ENCODE assay signal across 40 cellular contexts in genomic region chr17:4887581-4887980, GRCh38. TPM values are rescaled to one million over a fixed set of nuclear protein-coding genes. Genes with fewer than 3 reads are reported as not detected.
"Had no signal": no experiment of that assay in that cellular context is flagged by ENCODE, and none has a peak within 500 bp of the region (broad histone marks: within the 10 kb centered on the region; RNA-seq: fewer than 3 reads in every experiment).

No MANE protein-coding gene starts in this region.

- H3K4me1 ChIP-seq: adrenal gland, body of pancreas, breast epithelium had no signal

- FAIRE-seq: astrocyte, TTC549 had no signal

- H3K4me3 ChIP-seq: adrenal gland, body of pancreas, breast epithelium had no signal

- H3K27ac ChIP-seq: adrenal gland, body of pancreas, brain microvascular endothelial cell, breast epithelium, VCaP had no signal

- H3K9me3 Mint-ChIP-seq: activated B cell treated with CpG ODN at 0.5 μM for 24 hours; activated CD4-positive, alpha-beta memory T cell treated with anti-CD3 and anti-CD28 coated beads for 36 hours; activated CD4-positive, alpha-beta T cell treated with anti-CD3 and anti-CD28 coated beads, Interleukin-2, amount 10 ng/mL, durations not matched to agents 24 days and 14 days; activated CD8-positive, alpha-beta T cell treated with anti-CD3 and anti-CD28 coated beads for 36 hours; activated naive CD4-positive, alpha-beta T cell treated with anti-CD3 and anti-CD28 coated beads for 36 hours; activated naive CD4-positive, alpha-beta T cell treated with anti-CD3 and anti-CD28 coated beads, Interleukin-2, amount 50 U/mL, for 72 hours; activated naive CD8-positive, alpha-beta T cell treated with anti-CD3 and anti-CD28 coated beads for 36 hours; activated T-cell treated with anti-CD3 and anti-CD28 coated beads, Interleukin-2, amount 50 U/mL, for 4 hours; activated T-cell treated with anti-CD3 and anti-CD28 coated beads, Interleukin-2, amount 50 U/mL, for 72 hours; activated T-helper 1 cell treated with anti-CD3 and anti-CD28 coated beads, Interleukin-12 subunit alpha, Interleukin-12 subunit beta, Interleukin-2, Interleukin-4 antibody, amounts not matched to agents 30 ng/mL and 10 ng/mL and 1 ng/mL, durations not matched to agents 14 hours and 24 hours and 36 hours; activated T-helper 17 cell treated with anti-CD3 and anti-CD28 coated beads, Interleukin-2, amount 50 U/mL, for 72 hours; T-helper 1 cell treated with Interleukin-12 subunit alpha and Interleukin-12 subunit beta and Interleukin-4 antibody, amounts not matched to agents 30 μg/mL and 1 μg/mL, for 36 hours; T-helper 2 cell treated with Interferon-gamma antibody and Interleukin-4, amounts not matched to agents 5 μg/mL and 100 μg/mL, for 36 hours had no signal

- DNase-seq: activated B cell treated with CpG ODN at 0.5 μM for 24 hours; activated CD4-positive, alpha-beta memory T cell treated with anti-CD3 and anti-CD28 coated beads for 36 hours; activated CD4-positive, alpha-beta T cell treated with anti-CD3 and anti-CD28 coated beads for 4 hours; activated CD4-positive, alpha-beta T cell treated with anti-CD3 and anti-CD28 coated beads, Interleukin-2, amount 10 ng/mL, durations not matched to agents 24 days and 14 days; activated CD4-positive, alpha-beta T cell treated with anti-CD3 and anti-CD28 coated beads, Interleukin-2, amount 50 U/mL, for 1 hour; activated CD4-positive, alpha-beta T cell treated with anti-CD3 and anti-CD28 coated beads, Interleukin-2, amount 50 U/mL, for 4 hours; activated CD4-positive, CD25-positive, alpha-beta regulatory T cell treated with anti-CD3 and anti-CD28 coated beads, Interleukin-2, amount 50 U/mL, for 72 hours; activated CD8-positive, alpha-beta memory T cell treated with anti-CD3 and anti-CD28 coated beads, Interleukin-2, amount 50 U/mL, for 4 hours; activated CD8-positive, alpha-beta T cell treated with anti-CD3 and anti-CD28 coated beads for 36 hours; activated effector memory CD4-positive, alpha-beta T cell treated with anti-CD3 and anti-CD28 coated beads, Interleukin-2, amount 50 U/mL, for 16 hours; activated gamma-delta T cell treated with Interleukin-2 at 50 U/mL for 16 hours; activated naive CD4-positive, alpha-beta T cell; activated naive CD4-positive, alpha-beta T cell treated with anti-CD3 and anti-CD28 coated beads for 36 hours; activated naive CD4-positive, alpha-beta T cell treated with anti-CD3 and anti-CD28 coated beads, Interleukin-2, amount 50 U/mL, for 16 hours; activated naive CD8-positive, alpha-beta T cell treated with anti-CD3 and anti-CD28 coated beads for 36 hours; activated T-cell treated with anti-CD3 and anti-CD28 coated beads for 4 hours; activated T-cell treated with anti-CD3 and anti-CD28 coated beads, Interleukin-2, amount 50 U/mL, for 1 hour; activated T-cell treated with anti-CD3 and anti-CD28 coated beads, Interleukin-2, amount 50 U/mL, for 4 hours; activated T-cell treated with anti-CD3 and anti-CD28 coated beads, Interleukin-2, amount 50 U/mL, for 72 hours; adrenal gland; amniotic stem cell; aorta; body of pancreas; brain microvascular endothelial cell; central memory CD4-positive, alpha-beta T cell; T-helper 1 cell; T-helper 2 cell; T-helper 9 cell had no signal

- H3K9me3 ChIP-seq: adrenal gland, body of pancreas, breast epithelium had no signal

- H3K27ac Mint-ChIP-seq: activated B cell treated with CpG ODN at 0.5 μM for 24 hours; activated CD4-positive, alpha-beta memory T cell treated with anti-CD3 and anti-CD28 coated beads for 36 hours; activated CD4-positive, alpha-beta T cell treated with anti-CD3 and anti-CD28 coated beads, Interleukin-2, amount 10 ng/mL, durations not matched to agents 24 days and 14 days; activated CD8-positive, alpha-beta T cell treated with anti-CD3 and anti-CD28 coated beads for 36 hours; activated naive CD4-positive, alpha-beta T cell treated with anti-CD3 and anti-CD28 coated beads for 36 hours; activated T-cell treated with anti-CD3 and anti-CD28 coated beads, Interleukin-2, amount 50 U/mL, for 72 hours; activated T-helper 1 cell treated with anti-CD3 and anti-CD28 coated beads, Interleukin-12 subunit alpha, Interleukin-12 subunit beta, Interleukin-2, Interleukin-4 antibody, amounts not matched to agents 30 ng/mL and 10 ng/mL and 1 ng/mL, durations not matched to agents 14 hours and 24 hours and 36 hours; T-helper 1 cell treated with Interleukin-12 subunit alpha and Interleukin-12 subunit beta and Interleukin-4 antibody, amounts not matched to agents 30 μg/mL and 1 μg/mL, for 36 hours; T-helper 2 cell treated with Interferon-gamma antibody and Interleukin-4, amounts not matched to agents 5 μg/mL and 100 μg/mL, for 36 hours had no signal

- ATAC-seq: activated CD8-positive, alpha-beta T cell treated with anti-CD3 and anti-CD28 coated beads for 36 hours; activated naive CD4-positive, alpha-beta T cell treated with anti-CD3 and anti-CD28 coated beads, Interleukin-2, amount 50 U/mL, for 72 hours; activated T-cell treated with anti-CD3 and anti-CD28 coated beads, Interleukin-2, amount 50 U/mL, for 4 hours; activated T-cell treated with anti-CD3 and anti-CD28 coated beads, Interleukin-2, amount 50 U/mL, for 72 hours; activated T-helper 17 cell treated with anti-CD3 and anti-CD28 coated beads, Interleukin-2, amount 50 U/mL, for 72 hours; body of pancreas had no signal

- H3K36me3 Mint-ChIP-seq: activated naive CD4-positive, alpha-beta T cell treated with anti-CD3 and anti-CD28 coated beads, Interleukin-2, amount 50 U/mL, for 72 hours had no signal

- H3K4me1 Mint-ChIP-seq: activated CD4-positive, alpha-beta T cell treated with anti-CD3 and anti-CD28 coated beads, Interleukin-2, amount 10 ng/mL, durations not matched to agents 24 days and 14 days; activated naive CD8-positive, alpha-beta T cell treated with anti-CD3 and anti-CD28 coated beads for 36 hours; activated T-helper 17 cell treated with anti-CD3 and anti-CD28 coated beads, Interleukin-2, amount 50 U/mL, for 72 hours had no signal

- H3K27me3 ChIP-seq: adrenal gland, body of pancreas, brain microvascular endothelial cell, breast epithelium had no signal

- H3K4me3 Mint-ChIP-seq: activated B cell treated with CpG ODN at 0.5 μM for 24 hours; activated CD4-positive, alpha-beta memory T cell treated with anti-CD3 and anti-CD28 coated beads for 36 hours; activated CD4-positive, alpha-beta T cell treated with anti-CD3 and anti-CD28 coated beads, Interleukin-2, amount 10 ng/mL, durations not matched to agents 24 days and 14 days; activated CD8-positive, alpha-beta T cell treated with anti-CD3 and anti-CD28 coated beads for 36 hours; activated naive CD4-positive, alpha-beta T cell treated with anti-CD3 and anti-CD28 coated beads for 36 hours; activated naive CD8-positive, alpha-beta T cell treated with anti-CD3 and anti-CD28 coated beads for 36 hours; activated T-cell treated with anti-CD3 and anti-CD28 coated beads, Interleukin-2, amount 50 U/mL, for 4 hours; activated T-cell treated with anti-CD3 and anti-CD28 coated beads, Interleukin-2, amount 50 U/mL, for 72 hours; activated T-helper 1 cell treated with anti-CD3 and anti-CD28 coated beads, Interleukin-12 subunit alpha, Interleukin-12 subunit beta, Interleukin-2, Interleukin-4 antibody, amounts not matched to agents 30 ng/mL and 10 ng/mL and 1 ng/mL, durations not matched to agents 14 hours and 24 hours and 36 hours; activated T-helper 17 cell treated with anti-CD3 and anti-CD28 coated beads, Interleukin-2, amount 50 U/mL, for 72 hours; T-helper 1 cell treated with Interleukin-12 subunit alpha and Interleukin-12 subunit beta and Interleukin-4 antibody, amounts not matched to agents 30 μg/mL and 1 μg/mL, for 36 hours; T-helper 2 cell treated with Interferon-gamma antibody and Interleukin-4, amounts not matched to agents 5 μg/mL and 100 μg/mL, for 36 hours had no signal

RNA-seq across cellular contexts. Expression of gene GP1BA, which starts 44.5 kb away (rescaled TPM):
- total RNA-seq: activated B cell treated with CpG ODN at 0.5 μM for 24 hours; activated CD4-positive, alpha-beta memory T cell treated with anti-CD3 and anti-CD28 coated beads for 36 hours; activated CD4-positive, alpha-beta T cell treated with anti-CD3 and anti-CD28 coated beads, Interleukin-2, amount 10 ng/mL, durations not matched to agents 24 days and 14 days; activated CD8-positive, alpha-beta memory T cell treated with anti-CD3 and anti-CD28 coated beads for 36 hours; activated CD8-positive, alpha-beta T cell treated with anti-CD3 and anti-CD28 coated beads for 36 hours; activated naive CD4-positive, alpha-beta T cell treated with anti-CD3 and anti-CD28 coated beads for 36 hours; activated naive CD4-positive, alpha-beta T cell treated with anti-CD3 and anti-CD28 coated beads, Interleukin-2, amount 50 U/mL, for 72 hours; activated naive CD8-positive, alpha-beta T cell treated with anti-CD3 and anti-CD28 coated beads for 36 hours; activated T-helper 1 cell treated with anti-CD3 and anti-CD28 coated beads, Interleukin-12 subunit alpha, Interleukin-12 subunit beta, Interleukin-2, Interleukin-4 antibody, amounts not matched to agents 30 ng/mL and 10 ng/mL and 1 ng/mL, durations not matched to agents 14 hours and 24 hours and 36 hours; body of pancreas; breast epithelium; cardiac septum; cerebellum had no signal
- polyA plus RNA-seq: adrenal gland had no signal
